In genomic region chr15:91853501-91853967, GRCh38 we compare ENCODE assay signal across 8 cellular contexts. TPM values are rescaled to one million over a fixed set of nuclear protein-coding genes. Genes with fewer than 3 reads are reported as not detected.
DNase-seq lines count a peak whose midpoint lies in the region; ATAC-seq and TF ChIP-seq lines count a peak whose summit lies in the region.

Gene SLCO3A1, plus strand, starts transcription at chr15:91853708.

- ATAC-seq in GM19468 (IDR thresholded peaks at IDR 0.05; ENCODE audit: extremely low read depth, unreplicated experiment) (peak; percentile 4), right cardiac atrium (peak; percentile 70 to 74)

- peak within 1 kb of the TSS in 3 of 4 donors; percentile 36 to 95 (median 49) for H3K4me3 ChIP-seq in adrenal gland
- peak within 1 kb of the TSS; percentile 81 for H3K4me3 ChIP-seq in right cardiac atrium (ENCODE audit: low read length)

- peak within 1 kb of the TSS; percentile 94 to 99 (median 98) for H3K27ac Mint-ChIP-seq in CD14-positive monocyte

- TF ChIP-seq CTCF in CD14-positive monocyte (IDR thresholded peaks at IDR 0.05) = no peak
- TF ChIP-seq CTCF in adrenal gland (IDR thresholded peaks at IDR 0.05) = no peak

- H3K9me3 Mint-ChIP-seq in CD14-positive monocyte = peaks cover 0 to 4% (median 2%) of the 10 kb centered on the region in 7 donors

- peaks cover 2 to 27% of the 10 kb centered on the region in 2 donors for H3K36me3 Mint-ChIP-seq in CD14-positive monocyte

- H3K27ac ChIP-seq in adrenal gland (peak within 1 kb of the TSS; percentile 56 to 95 (median 84)), right cardiac atrium (ENCODE audit: low read length) (peak within 1 kb of the TSS; percentile 94)

- peak in 1 of 2 donors; percentile 24 for TF ChIP-seq POLR2A in adrenal gland (IDR thresholded peaks at IDR 0.05)

- H3K27me3 ChIP-seq in adrenal gland (no peaks in the 10 kb centered on the region), right cardiac atrium (ENCODE audit: control insufficient read depth, insufficient read depth) (no peaks in the 10 kb centered on the region)

- H3K9me3 ChIP-seq in adrenal gland (replicated peaks in 1 of 3) (no peaks in the 10 kb centered on the region), right cardiac atrium (ENCODE audit: control insufficient read depth, low read length) (no peaks in the 10 kb centered on the region)

- DNase-seq in CD14-positive monocyte (ENCODE audit: low spot score) = peak; percentile 68
- DNase-seq in HPDE6-E6E7 (ENCODE audit: extremely low spot score) = peak; percentile 54
- DNase-seq in SKM-1 (lab: John Stamatoyannopoulos, UW; ENCODE audit: unreplicated experiment) = peak; percentile 21
- peak; percentile 68 to 82 (median 77) for DNase-seq in adrenal gland
- peak; percentile 85 to 94 (median 94) for DNase-seq in right cardiac atrium
- peak; percentile 81 for DNase-seq in putamen (ENCODE audit: low spot score)
- no peak for DNase-seq in NCI-H128 (lab: John Stamatoyannopoulos, UW; ENCODE audit: unreplicated experiment)

- H3K4me3 Mint-ChIP-seq in CD14-positive monocyte = peak within 1 kb of the TSS; percentile 88 to 93

- H3K4me1 ChIP-seq in adrenal gland (replicated peaks in 1 of 2) (peaks cover 10 to 26% of the 10 kb centered on the region in 2 donors), right cardiac atrium (ENCODE audit: control insufficient read depth, insufficient read depth, low read length) (peaks cover 22% of the 10 kb centered on the region)

- H3K4me1 Mint-ChIP-seq in CD14-positive monocyte = peaks cover 69% of the 10 kb centered on the region

- WGBS in adrenal gland, 4 donors = 0 to 1% (median 0%) methylated on average over 9 to 70 of the region's 70 CpGs
- WGBS in right cardiac atrium = under 1% methylated on average over 70 of the region's 70 CpGs

- no peaks in the 10 kb centered on the region for H3K36me3 ChIP-seq in adrenal gland (replicated peaks in 1 of 2)

- peaks cover 0 to 3% (median 0%) of the 10 kb centered on the region in 3 donors for H3K27me3 Mint-ChIP-seq in CD14-positive monocyte (ENCODE audit: low read depth in 3 of 3)

- intact Hi-C loops in CD14-positive monocyte (cut with micrococcal nuclease) = loop anchor here (5.0 to 10.0 kb wide), 5 partner anchors 69 to 939 kb away; no protein-coding TSS in a partner anchor
- intact Hi-C loops in adrenal gland (cut with DNase I) = loop anchor here (2.0 to 10.0 kb wide), 5 partner anchors 91 to 551 kb away; no protein-coding TSS in a partner anchor
- intact Hi-C loops in right cardiac atrium (cut with DNase I) = loop anchor here (5.0 to 10.0 kb wide), 8 partner anchors 71 to 551 kb away; no protein-coding TSS in a partner anchor

RNA-seq across cellular contexts. Expression of gene SLCO3A1, which starts in this region (rescaled TPM):
- 10 to 100 TPM; 53.7 to 62.8 TPM for polyA plus RNA-seq in CD14-positive monocyte
- total RNA-seq in adrenal gland = 10 to 100 TPM in 7 of 8 donors, 1 to 10 TPM in 1; 5.6 to 26.6 (median 13.9) TPM
- 10 to 100 TPM; 18.4 to 23.2 (median 19.0) TPM for polyA plus RNA-seq in adrenal gland
- 10 to 100 TPM; 37.4 to 52.0 (median 46.2) TPM for total RNA-seq in right cardiac atrium
- polyA plus RNA-seq in right cardiac atrium = 42.1 TPM
